ENCODE assay signal across 6 cellular contexts in genomic region chr10:10667466-10667865, GRCh38.
"Had no signal": no experiment of that assay in that cellular context is flagged by ENCODE, and none has a peak within 500 bp of the region (broad histone marks: within the 10 kb centered on the region; RNA-seq: fewer than 3 reads in every experiment).

No MANE protein-coding gene starts in this region.

- H3K27ac Mint-ChIP-seq: GM23338, IgD-negative memory B cell had no signal

- H3K9me3 ChIP-seq: HAP-1 had no signal

- H3K36me3 ChIP-seq: HAP-1 had no signal

- H3K27ac ChIP-seq: HL-60 had no signal

- DNase-seq: KBM-7 had no signal

- H2AFZ ChIP-seq: GM23338 had no signal

- H3K4me1 Mint-ChIP-seq: GM23338, IgD-negative memory B cell had no signal

- H3K4me3 Mint-ChIP-seq: GM23338, IgD-negative memory B cell had no signal

- H3K4me2 ChIP-seq: GM23338 had no signal

- ATAC-seq: GM23338, HepG2 had no signal

- H3K4me1 ChIP-seq: HAP-1 had no signal

- H3K4me3 ChIP-seq: GM23338, HAP-1 had no signal
